Comparison of ENCODE assay signal across 7 cellular contexts in genomic region chr13:27450921-27451461, GRCh38. TPM values are rescaled to one million over a fixed set of nuclear protein-coding genes. Genes with fewer than 3 reads are reported as not detected.
DNase-seq lines count a peak whose midpoint lies in the region; ATAC-seq and TF ChIP-seq lines count a peak whose summit lies in the region.

No MANE protein-coding gene starts in this region.

- WGBS in gastroesophageal sphincter (ENCODE audit: low coverage in 1 of 2), 2 donors, result 0% methylated on average over 7 to 21 of the region's 34 CpGs
- WGBS in aorta, 2 donors, result 0% methylated on average over 34 of the region's 34 CpGs

- TF ChIP-seq CTCF in GM13976 (IDR thresholded peaks at IDR 0.05; ENCODE audit: borderline replicate concordance, control extremely low read depth, extremely low read depth, insufficient read depth, missing control alignments) (no peak), gastroesophageal sphincter (IDR thresholded peaks at IDR 0.05) (peak in 1 of 4 experiments; percentile 7), neural progenitor cell (IDR thresholded peaks at IDR 0.05) (no peak)

- DNase-seq in GM13976 (ENCODE audit: low spot score) (peak; percentile 41), NCI-H748 (lab: John Stamatoyannopoulos, UW; ENCODE audit: unreplicated experiment) (peak; percentile 90), neural progenitor cell (ENCODE audit: low spot score) (peak; percentile 58), aorta (peak; percentile 58 to 82), Ammon's horn (ENCODE audit: low spot score) (no peak)
- DNase-seq in activated naive CD4-positive, alpha-beta T cell treated with anti-CD3 and anti-CD28 coated beads, Interleukin-2, amount 50 U/mL, for 16 hours, result peak; percentile 38

- TF ChIP-seq EP300 in gastroesophageal sphincter (IDR thresholded peaks at IDR 0.05), result no peak

- no peak for TF ChIP-seq POLR2A in gastroesophageal sphincter (IDR thresholded peaks at IDR 0.05)

- H3K27me3 ChIP-seq in gastroesophageal sphincter (no peaks in the 10 kb centered on the region), neural progenitor cell (peaks cover 32% of the 10 kb centered on the region), aorta (ENCODE audit: control insufficient read depth in 1 of 2, insufficient read depth in 2 of 2, low read length in 1 of 2) (no peaks in the 10 kb centered on the region)

- peaks cover 6% of the 10 kb centered on the region for H3K27me3 Mint-ChIP-seq in neural progenitor cell (ENCODE audit: insufficient read depth, low read depth)

- H3K4me3 ChIP-seq in gastroesophageal sphincter (peak overlapping the region; percentile 92 to 94), neural progenitor cell (peak overlapping the region; percentile 98), aorta (ENCODE audit: low read length in 2 of 2) (peak overlapping the region; percentile 82 to 88)

- no peaks in the 10 kb centered on the region for H3K9me3 Mint-ChIP-seq in neural progenitor cell

- no peaks in the 10 kb centered on the region for H3K36me3 ChIP-seq in gastroesophageal sphincter
- H3K36me3 ChIP-seq in neural progenitor cell, result no peaks in the 10 kb centered on the region
- no peaks in the 10 kb centered on the region for H3K36me3 ChIP-seq in aorta (ENCODE audit: control insufficient read depth in 1 of 2, insufficient read depth in 2 of 2, low read length in 1 of 2)

- H3K9ac ChIP-seq in neural progenitor cell, result no peak overlapping the region

- peak; percentile 30 for ATAC-seq in gastroesophageal sphincter
- ATAC-seq in aorta (ENCODE audit: low FRiP score), result peak; percentile 50

- H3K4me1 ChIP-seq in gastroesophageal sphincter, result peaks cover 4 to 43% (median 18%) of the 10 kb centered on the region in 3 donors
- H3K4me1 ChIP-seq in neural progenitor cell, result peaks cover 8% of the 10 kb centered on the region
- H3K4me1 ChIP-seq in aorta (ENCODE audit: control insufficient read depth in 1 of 2, insufficient read depth in 2 of 2, low read length in 2 of 2), result peaks cover 0 to 3% of the 10 kb centered on the region in 2 donors

- intact Hi-C loops in aorta (cut with DNase I), result loop anchor here in 1 of 2 donors (2.0 to 10.0 kb wide), 3 partner anchors 26 to 1194 kb away; partner anchors contain the start of genes GTF3A, LNX2 and POLR1D

- peak overlapping the region; percentile 97 to 100 (median 99) for H3K27ac ChIP-seq in gastroesophageal sphincter
- no peak overlapping the region for H3K27ac ChIP-seq in neural progenitor cell
- peak overlapping the region; percentile 32 to 88 for H3K27ac ChIP-seq in aorta (ENCODE audit: low read depth in 1 of 2, low read length in 2 of 2)

- peaks cover 28% of the 10 kb centered on the region for H3F3A ChIP-seq in neural progenitor cell (ENCODE audit: low read depth)

- H3K36me3 Mint-ChIP-seq in neural progenitor cell, result no peaks in the 10 kb centered on the region

- in situ Hi-C loops in GM13976 (cut with MboI; ENCODE audit: low sequenced_read_pairs, unreplicated experiment), result no loop called here

- H2AFZ ChIP-seq in neural progenitor cell (replicated peaks), result peak overlapping the region; percentile 93

- no peaks in the 10 kb centered on the region for H4K20me1 ChIP-seq in neural progenitor cell (ENCODE audit: low read depth)

- peak overlapping the region; percentile 25 for H3K27ac Mint-ChIP-seq in neural progenitor cell

- peaks cover 19% of the 10 kb centered on the region for H3K4me1 Mint-ChIP-seq in neural progenitor cell

- peak overlapping the region; percentile 99 for H3K4me2 ChIP-seq in neural progenitor cell

- H3K9me3 ChIP-seq in gastroesophageal sphincter, result no peaks in the 10 kb centered on the region
- H3K9me3 ChIP-seq in neural progenitor cell (ENCODE audit: low read depth), result no peaks in the 10 kb centered on the region
- H3K9me3 ChIP-seq in aorta (ENCODE audit: control insufficient read depth, low read length), result no peaks in the 10 kb centered on the region

- peak overlapping the region; percentile 91 for H3K4me3 Mint-ChIP-seq in neural progenitor cell

- H3K79me2 ChIP-seq in neural progenitor cell (ENCODE audit: low read depth), result peaks cover 37% of the 10 kb centered on the region

RNA-seq across cellular contexts. Expression of gene MTIF3, which starts 0.6 kb away (rescaled TPM):
- 10 to 100 TPM; 40.1 to 72.0 (median 56.3) TPM for total RNA-seq in gastroesophageal sphincter
- total RNA-seq in neural progenitor cell (ENCODE audit: low replicate concordance), result 47.0 and 65.8 TPM in 2 replicates
- 10 to 100 TPM; 26.8 to 43.8 TPM for total RNA-seq in aorta
- polyA plus RNA-seq in aorta, result 10 to 100 TPM; 78.7 to 80.0 TPM

RNA-seq across cellular contexts. Expression of gene GTF3A, which starts 26.6 kb away (rescaled TPM):
- total RNA-seq in gastroesophageal sphincter (100 to 1,000 TPM in 2 of 4 donors, 10 to 100 TPM in 2; 90.5 to 151 (median 120) TPM), neural progenitor cell (ENCODE audit: low replicate concordance) (78.4 and 126 TPM in 2 replicates), aorta (10 to 100 TPM; 62.1 to 68.5 TPM)
- polyA plus RNA-seq in aorta, result 100 to 1,000 TPM in 1 of 2 donors, 10 to 100 TPM in 1; 75.4 to 191 TPM
